22 cellular contexts compared by ENCODE assay signal in the genomic region with DNA sequence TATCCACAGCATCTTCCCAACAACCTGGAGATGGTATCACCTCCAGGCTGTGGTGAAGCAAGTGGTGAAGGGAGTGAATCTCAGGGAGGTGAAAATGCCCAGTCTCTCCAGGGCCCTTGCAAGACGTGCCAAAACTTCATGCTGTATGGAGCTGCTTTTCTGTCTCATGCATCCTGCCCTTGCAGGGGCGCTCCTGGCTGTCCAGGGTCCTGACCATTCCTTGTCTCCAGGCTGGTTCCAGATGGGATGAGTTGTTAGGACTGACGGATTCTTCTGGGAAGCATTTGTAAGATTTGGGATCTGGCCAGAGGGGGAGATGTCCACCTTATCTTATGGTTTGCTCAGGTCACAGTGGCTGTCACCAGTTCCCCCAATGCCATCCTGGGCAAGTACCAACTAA. TPM values are rescaled to one million over a fixed set of nuclear protein-coding genes. Genes with fewer than 3 reads are reported as not detected.
DNase-seq lines count a peak whose midpoint lies in the region; ATAC-seq and TF ChIP-seq lines count a peak whose summit lies in the region.
"Had no signal": no experiment of that assay in that cellular context is flagged by ENCODE, and none has a peak within 500 bp of the region (broad histone marks: within the 10 kb centered on the region; RNA-seq: fewer than 3 reads in every experiment).

No MANE protein-coding gene starts in this region.

- no peaks in the 10 kb centered on the region for H3K36me3 ChIP-seq in mammary epithelial cell (ENCODE audit: insufficient read depth, low read length)
- H3K36me3 ChIP-seq in psoas muscle (ENCODE audit: insufficient read depth in 1 of 2, low read depth in 1 of 2) = no peaks in the 10 kb centered on the region
- H3K36me3 ChIP-seq: BE2C, SJSA1 had no signal

- TF ChIP-seq CTCF in MCF 10A (IDR thresholded peaks at IDR 0.05; ENCODE audit: unreplicated experiment) (no peak), mammary epithelial cell (conservative IDR thresholded peaks at IDR 0.05 in 1 of 2, IDR thresholded peaks at IDR 0.05 in 1 of 2; ENCODE audit: extremely low read depth in 1 of 2, insufficient read depth in 1 of 2, low read depth in 1 of 2, low read length in 2 of 2) (no peak), RWPE1 (conservative IDR thresholded peaks at IDR 0.05; ENCODE audit: low read depth) (no peak), fibroblast of pulmonary artery (IDR thresholded peaks at IDR 0.05; ENCODE audit: low read length, missing control alignments) (no peak), psoas muscle (IDR thresholded peaks at IDR 0.05) (no peak)

- peak overlapping the region; percentile 42 for H3K27ac Mint-ChIP-seq in MCF 10A (ENCODE audit: low read depth, unreplicated experiment)
- H3K27ac Mint-ChIP-seq: CD4-positive, CD25-positive, alpha-beta regulatory T cell; HFFc6 had no signal

- in situ Hi-C loops in mammary epithelial cell (cut with MboI; ENCODE audit: low sequenced_read_pairs in 2 of 2) = no loop called here

- no peak for ATAC-seq in psoas muscle
- ATAC-seq: PC-3 had no signal

- no peaks in the 10 kb centered on the region for H4K20me1 ChIP-seq in mammary epithelial cell (ENCODE audit: insufficient read depth, low read length)

- POLR2A ChIA-PET in MCF 10A (lab: Yijun Ruan, JAX) (interaction anchor here (1.4 kb wide), 1 partner anchor 8 kb away, joined by 4 read pairs; no protein-coding TSS in a partner anchor), RWPE1 (lab: Yijun Ruan, JAX; ENCODE audit: low non-redundant PET) (no interaction called here)

- CTCF ChIA-PET in MCF 10A (lab: Yijun Ruan, JAX) (interaction anchor here (1.8 kb wide), 1 partner anchor 31 kb away, joined by 4 read pairs; no protein-coding TSS in a partner anchor), mammary epithelial cell (lab: Charles Lee; ENCODE audit: low non-redundant PET) (no interaction called here), RWPE1 (lab: Yijun Ruan, JAX) (no interaction called here)

- DNase-seq in MCF 10A (ENCODE audit: unreplicated experiment) (no peak), mammary epithelial cell (no peak), RWPE1 (ENCODE audit: low spot score) (no peak), fibroblast of pulmonary artery (ENCODE audit: low read depth) (peak; percentile 18), AML-193 (lab: John Stamatoyannopoulos, UW) (no peak), activated gamma-delta T cell (lab: John Stamatoyannopoulos, UW) (no peak), psoas muscle (no peak)
- DNase-seq in activated CD4-positive, alpha-beta T cell treated with anti-CD3 and anti-CD28 coated beads for 48 hours = no peak
- DNase-seq: 8988T; BE2C; CD4-positive, CD25-positive, alpha-beta regulatory T cell; COR-L47; HFFc6; NCI-H1417 treated with DMSO at 0.1 percent for 48 hours; NCI-H187 treated with DMSO at 0.1 percent for 48 hours; NCI-H226; NCI-H524; PC-3 had no signal

- no peaks in the 10 kb centered on the region for H3K79me2 ChIP-seq in mammary epithelial cell (ENCODE audit: insufficient read depth, low read length)

- H3K27ac ChIP-seq in mammary epithelial cell (ENCODE audit: insufficient read depth, low read depth, low read length) = no peak overlapping the region
- peak overlapping the region; percentile 38; the same call in 1 of the 2 replicates for H3K27ac ChIP-seq in RWPE1
- no peak overlapping the region for H3K27ac ChIP-seq in psoas muscle
- H3K27ac ChIP-seq: SJSA1 had no signal

- H2AFZ ChIP-seq in mammary epithelial cell (ENCODE audit: low read depth, low read length) = no peak overlapping the region

- dilution Hi-C loops in mammary epithelial cell (cut with HindIII; ENCODE audit: low sequenced_read_pairs) = no loop called here

- no peak overlapping the region for H3K9ac ChIP-seq in mammary epithelial cell (ENCODE audit: insufficient read depth, low read length)

- H3K4me1 ChIP-seq in mammary epithelial cell (ENCODE audit: insufficient read depth, low read length) (peaks cover 35% of the 10 kb centered on the region), psoas muscle (no peaks in the 10 kb centered on the region)
- H3K4me1 ChIP-seq: BE2C had no signal

- H3K4me3 Mint-ChIP-seq in MCF 10A (ENCODE audit: unreplicated experiment) = no peak overlapping the region
- H3K4me3 Mint-ChIP-seq: CD4-positive, CD25-positive, alpha-beta regulatory T cell; HFFc6 had no signal

- 89% methylated on average over 3 of the region's 3 CpGs for WGBS in mammary epithelial cell (ENCODE audit: low coverage, missing lambda C conversion rate)
- 43 to 48% (median 46%) methylated on average over 3 of the region's 3 CpGs for WGBS in psoas muscle, 3 donors

- no peak overlapping the region for H3K4me3 ChIP-seq in mammary epithelial cell (replicated peaks in 1 of 3; ENCODE audit: insufficient read depth in 1 of 3, low read depth in 2 of 3, low read length in 3 of 3)
- no peak overlapping the region for H3K4me3 ChIP-seq in fibroblast of pulmonary artery (replicated peaks; ENCODE audit: low read depth, low read length)
- no peak overlapping the region for H3K4me3 ChIP-seq in psoas muscle
- H3K4me3 ChIP-seq: GM12878, SJSA1 had no signal

- intact Hi-C loops in MCF 10A (cut with micrococcal nuclease) = no loop called here
- intact Hi-C loops in mammary epithelial cell (cut with micrococcal nuclease) = no loop called here
- intact Hi-C loops in psoas muscle (cut with DNase I) = no loop called here

- H3K4me1 Mint-ChIP-seq in MCF 10A (ENCODE audit: insufficient read depth, unreplicated experiment) = peaks cover 38% of the 10 kb centered on the region

- no peaks in the 10 kb centered on the region for H3K27me3 ChIP-seq in mammary epithelial cell (ENCODE audit: insufficient read depth, low read length)
- H3K27me3 ChIP-seq in psoas muscle (ENCODE audit: insufficient read depth in 3 of 3, low read length in 2 of 3) = peaks cover 0 to 6% (median 0%) of the 10 kb centered on the region in 3 donors
- H3K27me3 ChIP-seq: BE2C, SJSA1 had no signal

- H3K36me3 Mint-ChIP-seq in MCF 10A (ENCODE audit: insufficient read depth, unreplicated experiment) = peaks cover 7% of the 10 kb centered on the region
- H3K36me3 Mint-ChIP-seq: CD4-positive, CD25-positive, alpha-beta regulatory T cell had no signal

- BruUV-seq in MCF 10A (replicated peaks; lab: Mats Ljungman, UMichigan) = no TSS peak
- no TSS peak for BruUV-seq in mammary epithelial cell (replicated peaks; lab: Mats Ljungman, UMichigan)

- no peak overlapping the region for H3K4me2 ChIP-seq in mammary epithelial cell (ENCODE audit: insufficient read depth, low read depth, low read length)

- no peaks in the 10 kb centered on the region for H3K27me3 Mint-ChIP-seq in MCF 10A (ENCODE audit: insufficient read depth, unreplicated experiment)

- no peaks in the 10 kb centered on the region for H3K9me3 Mint-ChIP-seq in MCF 10A (ENCODE audit: unreplicated experiment)
- H3K9me3 Mint-ChIP-seq: CD4-positive, CD25-positive, alpha-beta regulatory T cell; HFFc6 had no signal

- H3K9me3 ChIP-seq in mammary epithelial cell (replicated peaks; ENCODE audit: insufficient read depth, low read length) (no peaks in the 10 kb centered on the region), psoas muscle (no peaks in the 10 kb centered on the region)
- H3K9me3 ChIP-seq: BE2C, SJSA1 had no signal

RNA-seq across cellular contexts. Expression of gene TGM4, which starts 15.8 kb away (rescaled TPM):
- total RNA-seq in MCF 10A (2022) (1.1 and 2.5 TPM in 2 replicates), mammary epithelial cell (1 to 10 TPM in 1 of 2 donors, under 1 TPM in 1; 0.33 to 1.2 TPM), psoas muscle (not detected)
- polyA plus RNA-seq in mammary epithelial cell (1.6 TPM), psoas muscle (not detected)
- 3.4 TPM for polyA minus RNA-seq in mammary epithelial cell
- total RNA-seq: CD4-positive, CD25-positive, alpha-beta regulatory T cell; GM12878; H4; HFFc6; M059J had no signal
- polyA plus RNA-seq: GM12878 had no signal

RNA-seq across cellular contexts. Expression of gene TMEM42, which starts 28.5 kb away (rescaled TPM):
- 27.6 and 27.8 TPM in 2 replicates for total RNA-seq in MCF 10A (2022)
- 10 to 100 TPM; 11.8 to 12.9 TPM for total RNA-seq in mammary epithelial cell
- polyA plus RNA-seq in mammary epithelial cell = 8.3 TPM
- polyA minus RNA-seq in mammary epithelial cell = not detected
- 10 to 100 TPM in 2 of 4 donors, 1 to 10 TPM in 2; 7.5 to 15.6 (median 9.8) TPM for total RNA-seq in psoas muscle
- 10 to 100 TPM; 12.5 to 14.0 (median 12.5) TPM for polyA plus RNA-seq in psoas muscle
